ENCODE assay signal across 8 cellular contexts in the genomic region with DNA sequence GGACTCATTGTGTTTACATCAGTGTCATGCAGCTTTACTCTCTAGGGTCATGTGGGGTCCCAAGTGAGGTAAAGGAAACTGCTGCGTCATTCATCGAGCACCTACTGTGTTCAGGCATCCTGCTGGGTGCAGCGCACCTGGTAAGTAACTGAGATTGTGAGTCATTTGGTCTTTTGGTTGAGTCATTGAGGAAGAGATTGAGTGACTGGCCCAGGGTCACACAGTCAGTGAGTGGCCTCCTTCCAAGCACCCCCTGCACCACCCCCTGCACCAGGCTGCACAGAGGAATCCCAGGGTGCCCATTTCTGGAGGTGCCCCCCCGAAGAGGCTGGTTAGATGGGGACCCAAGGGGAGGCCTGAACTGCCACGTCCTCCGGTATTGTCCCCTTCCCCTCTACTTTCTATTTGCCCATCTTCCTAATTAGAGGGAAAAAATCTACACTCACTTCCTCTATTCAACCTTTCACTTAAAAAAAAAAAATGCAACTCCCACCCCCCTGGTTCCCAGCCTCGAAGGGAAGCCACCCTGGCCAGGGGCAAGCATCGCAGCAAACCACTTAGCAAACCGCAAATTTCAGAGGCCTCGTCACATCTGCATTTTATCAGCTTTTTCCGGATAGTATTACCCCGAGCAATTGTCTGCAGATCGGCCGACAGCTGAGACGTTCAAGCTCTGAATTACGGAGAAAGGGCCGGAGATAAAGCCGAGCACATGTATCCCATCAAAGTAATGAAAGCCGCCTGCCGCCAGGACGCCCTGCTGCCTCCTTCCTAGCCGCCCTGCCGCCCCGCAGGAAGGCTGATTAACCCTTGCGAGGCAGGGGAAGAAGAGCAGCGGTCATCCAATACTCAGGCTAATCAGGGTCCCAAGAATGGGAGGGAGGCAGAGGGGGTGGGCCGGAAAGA.
DNase-seq lines count a peak whose midpoint lies in the region; ATAC-seq and TF ChIP-seq lines count a peak whose summit lies in the region.

No MANE protein-coding gene starts in this region.

- peak; percentile 92 for ATAC-seq in activated CD8-positive, alpha-beta memory T cell treated with anti-CD3 and anti-CD28 coated beads, Interleukin-2, amount 10 ng/mL, durations not matched to agents 7 days and 5 days

- H3K27me3 Mint-ChIP-seq in activated CD8-positive, alpha-beta memory T cell treated with anti-CD3 and anti-CD28 coated beads, Interleukin-2, amount 10 ng/mL, durations not matched to agents 7 days and 5 days: peaks cover 9% of the 10 kb centered on the region
- H3K27me3 Mint-ChIP-seq in HFFc6 (ENCODE audit: insufficient read depth): peaks cover 12% of the 10 kb centered on the region

- peaks cover 6% of the 10 kb centered on the region for H3K36me3 Mint-ChIP-seq in activated CD8-positive, alpha-beta memory T cell treated with anti-CD3 and anti-CD28 coated beads, Interleukin-2, amount 10 ng/mL, durations not matched to agents 7 days and 5 days
- H3K36me3 Mint-ChIP-seq in HFFc6 (ENCODE audit: low read depth): no peaks in the 10 kb centered on the region

- H3K4me3 ChIP-seq in ectodermal cell (ENCODE audit: insufficient read depth, low read depth, low read length) (peak overlapping the region; percentile 11), vagina (no peak overlapping the region)

- H3K4me1 Mint-ChIP-seq in activated CD8-positive, alpha-beta memory T cell treated with anti-CD3 and anti-CD28 coated beads, Interleukin-2, amount 10 ng/mL, durations not matched to agents 7 days and 5 days: peaks cover 30% of the 10 kb centered on the region
- H3K4me1 Mint-ChIP-seq in HFFc6 (ENCODE audit: low read depth): peaks cover 34% of the 10 kb centered on the region

- H3K27ac ChIP-seq in ectodermal cell (ENCODE audit: insufficient read depth, low read depth, low read length, poor library complexity, severe bottlenecking) (peak overlapping the region; percentile 67), vagina (no peak overlapping the region)

- H3K36me3 ChIP-seq in ectodermal cell (ENCODE audit: control insufficient read depth, insufficient read depth, low read length): no peaks in the 10 kb centered on the region
- H3K36me3 ChIP-seq in vagina: no peaks in the 10 kb centered on the region

- TF ChIP-seq POLR2A in vagina (IDR thresholded peaks at IDR 0.05): no peak

- WGBS in ectodermal cell, 2 experiments: 6 to 7% methylated on average over 27 of the region's 27 CpGs

- peak overlapping the region; percentile 38 for H3K4me3 Mint-ChIP-seq in activated CD8-positive, alpha-beta memory T cell treated with anti-CD3 and anti-CD28 coated beads, Interleukin-2, amount 10 ng/mL, durations not matched to agents 7 days and 5 days
- H3K4me3 Mint-ChIP-seq in HFFc6: peak overlapping the region; percentile 77

- peak; percentile 7; the same call in 1 of the 2 replicates for TF ChIP-seq CTCF in HFFc6 (IDR thresholded peaks at IDR 0.05)
- TF ChIP-seq CTCF in vagina (IDR thresholded peaks at IDR 0.05): no peak

- peaks cover 6% of the 10 kb centered on the region for H3K27me3 ChIP-seq in ectodermal cell (ENCODE audit: control insufficient read depth, insufficient read depth, low read length, poor library complexity, severe bottlenecking)
- no peaks in the 10 kb centered on the region for H3K27me3 ChIP-seq in vagina

- H3K27ac Mint-ChIP-seq in activated CD8-positive, alpha-beta memory T cell treated with anti-CD3 and anti-CD28 coated beads, Interleukin-2, amount 10 ng/mL, durations not matched to agents 7 days and 5 days: peak overlapping the region; percentile 58
- peak overlapping the region; percentile 76 for H3K27ac Mint-ChIP-seq in HFFc6

- peak; percentile 81 for DNase-seq in activated CD8-positive, alpha-beta memory T cell treated with anti-CD3 and anti-CD28 coated beads, Interleukin-2, amount 10 ng/mL, durations not matched to agents 7 days and 5 days
- DNase-seq in activated CD8-positive, alpha-beta memory T cell treated with anti-CD3 and anti-CD28 coated beads, Interleukin-2, amount 50 U/mL, for 4 hours: no peak
- DNase-seq in HFFc6 (peak; percentile 54), NCI-H526 treated with DMSO at 0.1 percent for 48 hours (lab: John Stamatoyannopoulos, UW) (peak; percentile 16), vagina (ENCODE audit: extremely low spot score in 2 of 2) (no peak), DMS53 treated with DMSO at 0.1 percent for 48 hours (lab: John Stamatoyannopoulos, UW; ENCODE audit: unreplicated experiment) (no peak)
- DNase-seq in stimulated activated CD4-positive, alpha-beta T cell treated with anti-CD3 and anti-CD28 coated beads, TNF-alpha, amount 100 ng/mL, for 48 hours (ENCODE audit: low read depth in 3 of 3): peak; percentile 3 to 20 (median 14)

- H3K9me3 Mint-ChIP-seq in activated CD8-positive, alpha-beta memory T cell treated with anti-CD3 and anti-CD28 coated beads, Interleukin-2, amount 10 ng/mL, durations not matched to agents 7 days and 5 days (ENCODE audit: low read depth): no peaks in the 10 kb centered on the region
- no peaks in the 10 kb centered on the region; the same call in 1 of the 2 replicates for H3K9me3 Mint-ChIP-seq in HFFc6

- intact Hi-C loops in vagina (cut with DNase I): no loop called here

- H3K9me3 ChIP-seq in ectodermal cell (ENCODE audit: control insufficient read depth, low read length) (no peaks in the 10 kb centered on the region), vagina (no peaks in the 10 kb centered on the region)

- CTCF ChIA-PET in activated CD8-positive, alpha-beta memory T cell treated with anti-CD3 and anti-CD28 coated beads, Interleukin-2, amount 10 ng/mL, durations not matched to agents 7 days and 5 days (lab: Charles Lee): no interaction called here

- peaks cover 55% of the 10 kb centered on the region for H3K4me1 ChIP-seq in ectodermal cell (ENCODE audit: control insufficient read depth, insufficient read depth, low read length)
- H3K4me1 ChIP-seq in vagina: no peaks in the 10 kb centered on the region

Comparison
In these comparisons a context has a peak if more than half of its experiments do, and no peak if none do; other contexts are left out.
1. DNase-seq: peak in activated CD8-positive, alpha-beta memory T cell treated with anti-CD3 and anti-CD28 coated beads, Interleukin-2, amount 10 ng/mL, durations not matched to agents 7 days and 5 days (single experiment), HFFc6 (single experiment), NCI-H526 treated with DMSO at 0.1 percent for 48 hours (single experiment) and stimulated activated CD4-positive, alpha-beta T cell treated with anti-CD3 and anti-CD28 coated beads, TNF-alpha, amount 100 ng/mL, for 48 hours (3 of 3); none in activated CD8-positive, alpha-beta memory T cell treated with anti-CD3 and anti-CD28 coated beads, Interleukin-2, amount 50 U/mL, for 4 hours (single experiment), vagina (0 of 2) and DMS53 treated with DMSO at 0.1 percent for 48 hours (single experiment).